16 cellular contexts compared by ENCODE assay signal in the genomic region with DNA sequence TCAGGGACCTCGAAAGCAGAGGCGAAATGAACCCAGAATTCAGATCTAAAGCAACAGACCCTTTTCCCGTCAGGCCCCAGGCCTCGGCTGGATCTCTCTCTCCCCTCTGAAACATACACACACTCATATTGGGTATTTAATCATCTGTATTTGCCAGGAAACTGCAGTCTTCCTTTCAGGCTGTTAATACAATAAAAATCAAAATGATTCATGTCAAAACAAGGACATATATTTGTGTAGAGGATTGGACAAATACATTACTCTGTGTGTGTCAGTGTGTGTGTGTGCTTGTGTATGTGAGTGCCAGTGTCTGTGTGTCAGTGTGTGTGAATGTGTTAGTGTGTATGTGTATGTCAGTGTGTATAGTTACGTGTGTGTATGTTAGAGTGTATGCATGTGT.
"Had no signal": no experiment of that assay in that cellular context is flagged by ENCODE, and none has a peak within 500 bp of the region (broad histone marks: within the 10 kb centered on the region; RNA-seq: fewer than 3 reads in every experiment).

No MANE protein-coding gene starts in this region.

- H3K27ac ChIP-seq: cardiac muscle cell, parathyroid adenoma, skin epidermis, upper lobe of left lung had no signal

- H3K9me3 ChIP-seq: esophagus squamous epithelium, upper lobe of left lung had no signal

- H3K4me1 ChIP-seq: parathyroid adenoma, upper lobe of left lung had no signal

- H3K4me3 ChIP-seq: cardiac muscle cell, esophagus squamous epithelium, skin epidermis, upper lobe of left lung had no signal

- DNase-seq: activated CD4-positive, alpha-beta memory T cell treated with anti-CD3 and anti-CD28 coated beads for 36 hours; activated CD4-positive, alpha-beta T cell treated with anti-CD3 and anti-CD28 coated beads for 36 hours; activated effector memory CD4-positive, alpha-beta T cell treated with Interleukin-2 at 50 U/mL for 16 hours; activated naive CD4-positive, alpha-beta T cell treated with anti-CD3 and anti-CD28 coated beads, Interleukin-2, amount 50 U/mL, for 16 hours; activated T-cell treated with anti-CD3 and anti-CD28 coated beads, Interleukin-2, amount 50 U/mL, for 24 hours; esophagus squamous epithelium; naive B cell; stimulated activated CD4-positive, alpha-beta T cell treated with anti-CD3 and anti-CD28 coated beads, Interleukin-15, amount 100 ng/mL, for 24 hours; stimulated activated CD4-positive, alpha-beta T cell treated with anti-CD3 and anti-CD28 coated beads, Interleukin-4, amount 100 ng/mL, for 1 hour; stimulated activated naive B cell treated with anti-CD40 and anti-IgM and Interleukin-4, amounts not matched to agents 10 μg/mL and 1 μg/mL and 100 μg/mL, for 72 hours; substantia nigra had no signal

- H3K27ac Mint-ChIP-seq: activated CD4-positive, alpha-beta memory T cell treated with anti-CD3 and anti-CD28 coated beads for 36 hours; activated CD4-positive, alpha-beta T cell treated with anti-CD3 and anti-CD28 coated beads for 36 hours; activated T-cell treated with anti-CD3 and anti-CD28 coated beads, Interleukin-2, amount 50 U/mL, for 24 hours; naive B cell; stimulated activated naive B cell treated with anti-CD40 and anti-IgM and Interleukin-4, amounts not matched to agents 10 μg/mL and 1 μg/mL and 100 μg/mL, for 72 hours; T-helper 1 cell treated with Interleukin-12 subunit alpha and Interleukin-12 subunit beta and Interleukin-4 antibody, amounts not matched to agents 30 μg/mL and 1 μg/mL, for 36 hours had no signal

- H3K9me3 Mint-ChIP-seq: activated CD4-positive, alpha-beta memory T cell treated with anti-CD3 and anti-CD28 coated beads for 36 hours; activated T-cell treated with anti-CD3 and anti-CD28 coated beads, Interleukin-2, amount 50 U/mL, for 24 hours; T-helper 1 cell treated with Interleukin-12 subunit alpha and Interleukin-12 subunit beta and Interleukin-4 antibody, amounts not matched to agents 30 μg/mL and 1 μg/mL, for 36 hours had no signal

- H3K27me3 ChIP-seq: cardiac muscle cell, esophagus squamous epithelium, upper lobe of left lung had no signal

- H3K9ac ChIP-seq: parathyroid adenoma had no signal

- H3K36me3 ChIP-seq: cardiac muscle cell, esophagus squamous epithelium, upper lobe of left lung had no signal

- H2AFZ ChIP-seq: parathyroid adenoma had no signal

- H3K4me3 Mint-ChIP-seq: activated CD4-positive, alpha-beta memory T cell treated with anti-CD3 and anti-CD28 coated beads for 36 hours; activated CD4-positive, alpha-beta T cell treated with anti-CD3 and anti-CD28 coated beads for 36 hours; activated T-cell treated with anti-CD3 and anti-CD28 coated beads, Interleukin-2, amount 50 U/mL, for 24 hours; naive B cell; stimulated activated naive B cell treated with anti-CD40 and anti-IgM and Interleukin-4, amounts not matched to agents 10 μg/mL and 1 μg/mL and 100 μg/mL, for 72 hours; T-helper 1 cell treated with Interleukin-12 subunit alpha and Interleukin-12 subunit beta and Interleukin-4 antibody, amounts not matched to agents 30 μg/mL and 1 μg/mL, for 36 hours had no signal

- H3K36me3 Mint-ChIP-seq: activated CD4-positive, alpha-beta memory T cell treated with anti-CD3 and anti-CD28 coated beads for 36 hours; naive B cell; stimulated activated naive B cell treated with anti-CD40 and anti-IgM and Interleukin-4, amounts not matched to agents 10 μg/mL and 1 μg/mL and 100 μg/mL, for 72 hours had no signal

- H3K4me1 Mint-ChIP-seq: activated CD4-positive, alpha-beta T cell treated with anti-CD3 and anti-CD28 coated beads for 36 hours; naive B cell; stimulated activated naive B cell treated with anti-CD40 and anti-IgM and Interleukin-4, amounts not matched to agents 10 μg/mL and 1 μg/mL and 100 μg/mL, for 72 hours had no signal

- ATAC-seq: activated CD4-positive, alpha-beta T cell treated with anti-CD3 and anti-CD28 coated beads for 36 hours; stimulated activated naive B cell treated with anti-CD40 and anti-IgM and Interleukin-4, amounts not matched to agents 10 μg/mL and 1 μg/mL and 100 μg/mL, for 72 hours had no signal
